Comparison of ENCODE assay signal across 26 cellular contexts in the genomic region with DNA sequence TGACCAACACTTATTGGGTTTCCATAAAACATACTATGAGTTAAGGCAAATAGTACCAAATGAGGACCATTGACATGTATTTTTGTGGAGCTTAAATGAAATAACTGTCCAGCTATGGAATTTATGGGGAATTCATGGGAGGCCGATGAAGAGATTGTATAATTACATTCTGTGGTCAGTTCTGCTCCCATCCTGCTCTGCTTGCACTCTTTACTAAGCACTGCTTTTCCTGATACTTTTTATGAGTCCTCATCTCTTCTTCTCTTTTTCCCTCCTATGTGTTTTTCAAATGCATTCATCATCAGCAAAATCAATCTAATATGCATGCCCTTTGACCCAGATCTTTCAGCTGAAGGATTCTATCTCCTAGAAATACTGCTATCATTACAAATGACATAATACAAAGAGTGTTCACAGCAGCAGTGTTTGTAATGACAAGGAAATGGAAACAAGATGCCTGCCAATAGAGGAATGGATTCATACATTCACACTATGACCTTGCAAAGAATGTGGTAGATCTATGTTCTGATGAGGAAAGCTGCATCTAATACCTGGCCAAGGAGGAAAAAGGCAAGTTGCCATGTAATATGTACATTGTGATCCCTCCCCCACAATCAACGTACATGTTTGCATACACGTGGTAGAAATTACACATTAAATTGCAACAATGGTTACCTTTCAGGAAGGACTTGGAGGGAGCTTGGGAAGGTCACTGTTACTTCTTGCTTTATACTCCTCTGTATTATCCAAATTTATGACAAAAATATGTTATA.
DNase-seq lines count a peak whose midpoint lies in the region; ATAC-seq, FAIRE-seq and TF ChIP-seq lines count a peak whose summit lies in the region.
"Had no signal": no experiment of that assay in that cellular context is flagged by ENCODE, and none has a peak within 500 bp of the region (broad histone marks: within the 10 kb centered on the region; RNA-seq: fewer than 3 reads in every experiment).

No MANE protein-coding gene starts in this region.

- WGBS in HepG2 (ENCODE audit: low lambda C conversion rate): 5% methylated on average over 3 of the region's 3 CpGs

- H3K27ac ChIP-seq in HepG2 (ENCODE audit: extremely low read length, insufficient read depth, low read length): no peak overlapping the region
- no peak overlapping the region for H3K27ac ChIP-seq in effector memory CD4-positive, alpha-beta T cell (ENCODE audit: insufficient read depth, low read length, poor library complexity, severe bottlenecking)
- H3K27ac ChIP-seq: BLaER1 treated with 17β-estradiol and CSF1 and Interleukin-3, amounts not matched to agents 10 nM and 100 nM; KMS-11; SJCRH30 had no signal

- no peak overlapping the region for H2AFZ ChIP-seq in HepG2 (ENCODE audit: low read length)

- peaks cover 1 to 12% of the 10 kb centered on the region in 2 experiments; a peak in 1 of 5 replicates for H3K27me3 ChIP-seq in HepG2 (ENCODE audit: control insufficient read depth in 1 of 2, insufficient read depth in 2 of 2, low read length in 2 of 2)
- no peaks in the 10 kb centered on the region for H3K27me3 ChIP-seq in effector memory CD4-positive, alpha-beta T cell (replicated peaks; ENCODE audit: control insufficient read depth, insufficient read depth, low read length, poor library complexity, severe bottlenecking)
- H3K27me3 ChIP-seq: BLaER1 treated with 17β-estradiol and CSF1 and Interleukin-3, amounts not matched to agents 10 nM and 100 nM; SJCRH30 had no signal

- no peaks in the 10 kb centered on the region for H4K20me1 ChIP-seq in HepG2 (ENCODE audit: insufficient read depth, low read length)
- H4K20me1 ChIP-seq: BLaER1 treated with 17β-estradiol and CSF1 and Interleukin-3, amounts not matched to agents 10 nM and 100 nM had no signal

- TF ChIP-seq POLR2A in HepG2 (IDR thresholded peaks at IDR 0.05; ENCODE audit: insufficient read depth in 1 of 2, low read depth in 2 of 2, low read length in 2 of 2): no peak

- H3K4me3 Mint-ChIP-seq in activated CD4-positive, alpha-beta memory T cell treated with anti-CD3 and anti-CD28 coated beads for 36 hours: no peak overlapping the region
- H3K4me3 Mint-ChIP-seq: CD4-positive, alpha-beta T cell; IgD-negative memory B cell had no signal

- TF ChIP-seq RAD21 in HepG2 (CRISPR knock-in tag; IDR thresholded peaks at IDR 0.05): no peak

- DNase-seq in AG10803 (ENCODE audit: low read depth): peak; percentile 23
- peak; percentile 3 to 30 for DNase-seq in NCI-H526 (lab: John Stamatoyannopoulos, UW)
- DNase-seq in amniotic epithelial cell (ENCODE audit: low read depth): peak; percentile 65
- peak in 1 of 3 donors; percentile 11 for DNase-seq in mucosa of descending colon
- DNase-seq in HepG2 (ENCODE audit: low spot score): no peak
- no peak for DNase-seq in effector memory CD4-positive, alpha-beta T cell
- no peak for DNase-seq in activated CD4-positive, alpha-beta memory T cell treated with anti-CD3 and anti-CD28 coated beads for 36 hours
- DNase-seq: AML-193; CD4-positive, alpha-beta T cell; HCEC 1CT; NCI-H1092; NCI-H1417 treated with DMSO at 0.1 percent for 48 hours; NCI-H2029; NCI-H446 treated with DMSO at 0.1 percent for 48 hours; NCI-H748 treated with DMSO at 0.1 percent for 48 hours; SJCRH30; T-helper 1 cell had no signal

- CTCF ChIA-PET in HepG2 (lab: Yijun Ruan, JAX; ENCODE audit: low intra/inter-chr PET ratio, low total read pairs): no interaction called here
- CTCF ChIA-PET in activated CD4-positive, alpha-beta memory T cell treated with anti-CD3 and anti-CD28 coated beads for 36 hours (lab: Charles Lee): interaction anchor here (0.6 to 1.6 kb wide), 5 partner anchors 324 to 400 kb away, joined by 3 to 6 read pairs (median 3); no protein-coding TSS in a partner anchor

- no peaks in the 10 kb centered on the region for H3K79me2 ChIP-seq in HepG2 (ENCODE audit: insufficient read depth, low read length)

- POLR2A ChIA-PET in HepG2 (lab: Yijun Ruan, JAX): no interaction called here
- POLR2A ChIA-PET in activated CD4-positive, alpha-beta memory T cell treated with anti-CD3 and anti-CD28 coated beads for 36 hours (lab: Charles Lee): no interaction called here

- H3K9me3 Mint-ChIP-seq in activated CD4-positive, alpha-beta memory T cell treated with anti-CD3 and anti-CD28 coated beads for 36 hours: no peaks in the 10 kb centered on the region
- H3K9me3 Mint-ChIP-seq: CD4-positive, alpha-beta T cell; IgD-negative memory B cell had no signal

- no peaks in the 10 kb centered on the region for H3K36me3 Mint-ChIP-seq in activated CD4-positive, alpha-beta memory T cell treated with anti-CD3 and anti-CD28 coated beads for 36 hours

- intact Hi-C loops in mucosa of descending colon (cut with DNase I, micrococcal nuclease) (no loop called here), HepG2 (cut with micrococcal nuclease; ENCODE audit: unreplicated experiment) (no loop called here)
- intact Hi-C loops in activated CD4-positive, alpha-beta memory T cell treated with anti-CD3 and anti-CD28 coated beads for 36 hours (cut with micrococcal nuclease): no loop called here

- TF ChIP-seq EP300 in HepG2 (IDR thresholded peaks at IDR 0.05; ENCODE audit: low read depth in 2 of 2, low read length in 2 of 2): no peak
- no peak for TF ChIP-seq EP300 in HepG2 (CRISPR knock-in tag; IDR thresholded peaks at IDR 0.05; ENCODE audit: borderline replicate concordance)

- peaks cover 4% of the 10 kb centered on the region for H3K27me3 Mint-ChIP-seq in activated CD4-positive, alpha-beta memory T cell treated with anti-CD3 and anti-CD28 coated beads for 36 hours

- H3K36me3 ChIP-seq in mucosa of descending colon (ENCODE audit: low read depth) (no peaks in the 10 kb centered on the region), HepG2 (replicated peaks in 1 of 2; ENCODE audit: control insufficient read depth in 1 of 2, insufficient read depth in 2 of 2, low read length in 2 of 2) (no peaks in the 10 kb centered on the region)
- no peaks in the 10 kb centered on the region for H3K36me3 ChIP-seq in effector memory CD4-positive, alpha-beta T cell (ENCODE audit: control insufficient read depth, insufficient read depth, low read length)
- H3K36me3 ChIP-seq: BLaER1 treated with 17β-estradiol and CSF1 and Interleukin-3, amounts not matched to agents 10 nM and 100 nM; SJCRH30 had no signal

- H3K9ac ChIP-seq in HepG2 (ENCODE audit: insufficient read depth, low read depth, low read length): no peak overlapping the region
- H3K9ac ChIP-seq: BLaER1 treated with 17β-estradiol and CSF1 and Interleukin-3, amounts not matched to agents 10 nM and 100 nM; KMS-11 had no signal

- TF ChIP-seq CTCF in AG10803 (conservative IDR thresholded peaks at IDR 0.05; ENCODE audit: low read length) (no peak), mucosa of descending colon (IDR thresholded peaks at IDR 0.05) (no peak), HepG2 (CRISPR knock-in tag; IDR thresholded peaks at IDR 0.05) (no peak)

- in situ Hi-C loops in HepG2 (cut with HindIII; ENCODE audit: extremely low pct_ligation_motif_present, low pct_unique_long_range_greater_than_20kb): loop anchor here (10.0 kb wide), 1 partner anchor 260 kb away; no protein-coding TSS in a partner anchor

- no peak overlapping the region for H3K4me2 ChIP-seq in HepG2 (ENCODE audit: low read depth, low read length)
- H3K4me2 ChIP-seq: BLaER1 treated with 17β-estradiol and CSF1 and Interleukin-3, amounts not matched to agents 10 nM and 100 nM; KMS-11 had no signal

- no peak overlapping the region for H3K27ac Mint-ChIP-seq in activated CD4-positive, alpha-beta memory T cell treated with anti-CD3 and anti-CD28 coated beads for 36 hours
- H3K27ac Mint-ChIP-seq: CD4-positive, alpha-beta T cell; IgD-negative memory B cell had no signal

- BruUV-seq in HepG2 (replicated peaks; lab: Mats Ljungman, UMichigan): no TSS peak

- H3K4me1 Mint-ChIP-seq in activated CD4-positive, alpha-beta memory T cell treated with anti-CD3 and anti-CD28 coated beads for 36 hours (ENCODE audit: low read depth): peaks cover 8% of the 10 kb centered on the region

- H3K4me1 ChIP-seq in mucosa of descending colon (ENCODE audit: low read depth) (no peaks in the 10 kb centered on the region), HepG2 (ENCODE audit: insufficient read depth, low read length) (peaks cover 16% of the 10 kb centered on the region)
- H3K4me1 ChIP-seq in effector memory CD4-positive, alpha-beta T cell (ENCODE audit: control insufficient read depth, insufficient read depth, low read length, poor library complexity, severe bottlenecking): peaks cover 5% of the 10 kb centered on the region

- ATAC-seq in mucosa of descending colon (peak; percentile 16), GM21825 (IDR thresholded peaks at IDR 0.05; ENCODE audit: unreplicated experiment) (no peak), HepG2 (no peak)
- ATAC-seq: Right ventricle myocardium inferior had no signal

- FAIRE-seq in HepG2 (lab: Jason Lieb, UNC): no peak
- FAIRE-seq: A204.1, D721Med, G401.6, H1 had no signal

- H3K9me3 ChIP-seq in mucosa of descending colon: no peaks in the 10 kb centered on the region
- H3K9me3 ChIP-seq in HepG2 (ENCODE audit: low read length): no peaks in the 10 kb centered on the region
- H3K9me3 ChIP-seq in effector memory CD4-positive, alpha-beta T cell (ENCODE audit: control insufficient read depth, low read length): no peaks in the 10 kb centered on the region
- H3K9me3 ChIP-seq: BLaER1 treated with 17β-estradiol and CSF1 and Interleukin-3, amounts not matched to agents 10 nM and 100 nM; SJCRH30 had no signal

- no peak overlapping the region for H3K4me3 ChIP-seq in AG10803 (ENCODE audit: low read length)
- no peak overlapping the region for H3K4me3 ChIP-seq in mucosa of descending colon
- no peak overlapping the region for H3K4me3 ChIP-seq in HepG2 (replicated peaks in 1 of 3; ENCODE audit: insufficient read depth in 1 of 3, low read depth in 2 of 3, low read length in 3 of 3)
- H3K4me3 ChIP-seq in effector memory CD4-positive, alpha-beta T cell (ENCODE audit: insufficient read depth, low read depth, low read length, poor library complexity, severe bottlenecking): no peak overlapping the region
- H3K4me3 ChIP-seq: BLaER1 treated with 17β-estradiol and CSF1 and Interleukin-3, amounts not matched to agents 10 nM and 100 nM; SJCRH30 had no signal

TF ChIP-seq in HepG2, 621 proteins besides CTCF, POLR2A, EP300 and RAD21 (continues in another document):
- TF ChIP-seq CEBPB (IDR thresholded peaks at IDR 0.05; ENCODE audit: borderline replicate concordance, low read depth, low read length) (no peak), ZNF761 (CRISPR knock-in tag; conservative IDR thresholded peaks at IDR 0.05) (no peak), NFE2 (CRISPR knock-in tag; IDR thresholded peaks at IDR 0.05) (no peak), ZNF296 (CRISPR knock-in tag; conservative IDR thresholded peaks at IDR 0.05) (no peak), ZSCAN9 (CRISPR knock-in tag; IDR thresholded peaks at IDR 0.05; ENCODE audit: borderline replicate concordance) (no peak), THAP11 (CRISPR knock-in tag; IDR thresholded peaks at IDR 0.05) (no peak), ZNF839 (CRISPR knock-in tag; IDR thresholded peaks at IDR 0.05; ENCODE audit: borderline replicate concordance) (no peak)
- TF ChIP-seq, protein P1, sequence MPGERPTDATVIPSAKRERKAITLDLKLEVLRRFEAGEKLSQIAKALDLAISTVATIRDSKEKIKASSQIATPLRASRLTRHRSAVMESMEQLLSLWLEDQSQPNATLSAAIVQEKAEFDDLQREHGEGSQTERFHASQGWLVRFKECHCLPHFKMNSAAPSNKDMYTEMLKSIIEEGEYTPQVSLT (CRISPR knock-in tag; IDR thresholded peaks at IDR 0.05; ENCODE audit: borderline replicate concordance, low read depth): no peak

Comparison
In these comparisons a context has a peak if more than half of its experiments do, and no peak if none do; other contexts are left out.
1. DNase-seq: peak in AG10803 (single experiment), NCI-H526 (2 of 2) and amniotic epithelial cell (single experiment); none in HepG2 (single experiment), effector memory CD4-positive, alpha-beta T cell (0 of 3) and activated CD4-positive, alpha-beta memory T cell treated with anti-CD3 and anti-CD28 coated beads for 36 hours (single experiment).